In the genomic region with DNA sequence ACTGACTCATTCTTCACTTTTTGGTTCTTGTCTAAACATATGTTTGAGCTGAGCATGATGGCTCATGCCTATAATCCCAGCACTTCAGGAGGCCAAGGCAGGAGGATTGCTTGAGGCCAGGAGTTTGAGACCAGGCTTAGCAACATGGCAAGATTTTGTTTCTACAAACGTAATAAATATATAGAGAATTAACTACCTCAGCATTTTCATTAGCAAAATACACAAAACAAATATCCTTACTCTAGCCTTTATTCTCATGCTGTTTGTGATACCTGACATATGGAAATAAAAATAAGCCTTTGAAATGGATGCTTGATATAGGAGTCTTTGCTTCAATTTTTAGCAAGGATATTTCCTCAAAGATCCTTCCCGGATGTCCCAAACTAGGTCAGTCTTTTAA, we compare ENCODE assay signal across 14 cellular contexts.
DNase-seq lines count a peak whose midpoint lies in the region; ATAC-seq and TF ChIP-seq lines count a peak whose summit lies in the region.
"Had no signal": no experiment of that assay in that cellular context is flagged by ENCODE, and none has a peak within 500 bp of the region (broad histone marks: within the 10 kb centered on the region; RNA-seq: fewer than 3 reads in every experiment).

No MANE protein-coding gene starts in this region.

- no peak overlapping the region for H3K4me3 Mint-ChIP-seq in activated T-cell treated with anti-CD3 and anti-CD28 coated beads, Interleukin-2, amount 50 U/mL, for 24 hours
- H3K4me3 Mint-ChIP-seq in activated T-helper 17 cell treated with anti-CD3 and anti-CD28 coated beads, Interleukin-2, amount 50 U/mL, for 72 hours = no peak overlapping the region
- no peak overlapping the region for H3K4me3 Mint-ChIP-seq in nephron
- H3K4me3 Mint-ChIP-seq: B cell; CD4-positive, alpha-beta T cell had no signal

- peaks cover 6% of the 10 kb centered on the region for H3K9me3 Mint-ChIP-seq in activated T-cell treated with anti-CD3 and anti-CD28 coated beads, Interleukin-2, amount 50 U/mL, for 24 hours
- no peaks in the 10 kb centered on the region for H3K9me3 Mint-ChIP-seq in activated T-helper 17 cell treated with anti-CD3 and anti-CD28 coated beads, Interleukin-2, amount 50 U/mL, for 72 hours
- no peaks in the 10 kb centered on the region for H3K9me3 Mint-ChIP-seq in nephron
- H3K9me3 Mint-ChIP-seq: CD4-positive, alpha-beta T cell had no signal

- peaks cover 95% of the 10 kb centered on the region for H3K36me3 Mint-ChIP-seq in activated T-cell treated with anti-CD3 and anti-CD28 coated beads, Interleukin-2, amount 50 U/mL, for 24 hours (ENCODE audit: low read depth)
- peaks cover 97% of the 10 kb centered on the region for H3K36me3 Mint-ChIP-seq in activated T-helper 17 cell treated with anti-CD3 and anti-CD28 coated beads, Interleukin-2, amount 50 U/mL, for 72 hours (ENCODE audit: low read depth)
- H3K36me3 Mint-ChIP-seq in nephron (ENCODE audit: low read depth) = peaks cover 77% of the 10 kb centered on the region

- no peak for TF ChIP-seq CTCF in nephron (IDR thresholded peaks at IDR 0.05; ENCODE audit: unreplicated experiment in 3 of 3)

- H3K4me1 Mint-ChIP-seq in activated T-cell treated with anti-CD3 and anti-CD28 coated beads, Interleukin-2, amount 50 U/mL, for 24 hours (ENCODE audit: low read depth) = peaks cover 2% of the 10 kb centered on the region
- no peaks in the 10 kb centered on the region for H3K4me1 Mint-ChIP-seq in activated T-helper 17 cell treated with anti-CD3 and anti-CD28 coated beads, Interleukin-2, amount 50 U/mL, for 72 hours
- H3K4me1 Mint-ChIP-seq in nephron = peaks cover 20% of the 10 kb centered on the region
- H3K4me1 Mint-ChIP-seq: B cell had no signal

- no peaks in the 10 kb centered on the region for H3K27me3 Mint-ChIP-seq in activated T-cell treated with anti-CD3 and anti-CD28 coated beads, Interleukin-2, amount 50 U/mL, for 24 hours
- no peaks in the 10 kb centered on the region for H3K27me3 Mint-ChIP-seq in activated T-helper 17 cell treated with anti-CD3 and anti-CD28 coated beads, Interleukin-2, amount 50 U/mL, for 72 hours
- H3K27me3 Mint-ChIP-seq in nephron (ENCODE audit: low read depth) = no peaks in the 10 kb centered on the region
- H3K27me3 Mint-ChIP-seq: B cell; CD4-positive, alpha-beta T cell had no signal

- peak overlapping the region; percentile 64 for H3K27ac Mint-ChIP-seq in activated T-cell treated with anti-CD3 and anti-CD28 coated beads, Interleukin-2, amount 50 U/mL, for 24 hours
- H3K27ac Mint-ChIP-seq in activated T-helper 17 cell treated with anti-CD3 and anti-CD28 coated beads, Interleukin-2, amount 50 U/mL, for 72 hours = peak overlapping the region; percentile 65
- peak overlapping the region; percentile 26 to 96 (median 90) for H3K27ac Mint-ChIP-seq in nephron
- H3K27ac Mint-ChIP-seq: B cell; CD4-positive, alpha-beta T cell had no signal

- no peak for ATAC-seq in activated T-helper 17 cell treated with anti-CD3 and anti-CD28 coated beads, Interleukin-2, amount 50 U/mL, for 72 hours (replicated peaks)
- ATAC-seq in HG02798 (IDR thresholded peaks at IDR 0.05; ENCODE audit: poor library complexity, unreplicated experiment) = no peak
- ATAC-seq in HG02588 (IDR thresholded peaks at IDR 0.05; ENCODE audit: unreplicated experiment) = no peak
- ATAC-seq in HG03159 (IDR thresholded peaks at IDR 0.05; ENCODE audit: unreplicated experiment) = no peak
- ATAC-seq: HCT116 had no signal

- no peak for DNase-seq in activated T-cell treated with anti-CD3 and anti-CD28 coated beads, Interleukin-2, amount 50 U/mL, for 24 hours
- no peak for DNase-seq in activated T-cell treated with anti-CD3 and anti-CD28 coated beads for 4 hours
- DNase-seq: C1 segment of cervical spinal cord; Calu3; CD4-positive, alpha-beta T cell; DMS 273 treated with DMSO at 0.1 percent for 48 hours; GM23248 had no signal
